ENCODE assay signal across 17 cellular contexts in genomic region chr4:87461281-87461700, GRCh38. TPM values are rescaled to one million over a fixed set of nuclear protein-coding genes. Genes with fewer than 3 reads are reported as not detected.
A peak's percentile ranks its signal among the peaks of the same experiment; 100 is the strongest.
DNase-seq lines count a peak whose midpoint lies in the region; ATAC-seq, FAIRE-seq and TF ChIP-seq lines count a peak whose summit lies in the region.
"Had no signal": no experiment of that assay in that cellular context is flagged by ENCODE, and none has a peak within 500 bp of the region (broad histone marks: within the 10 kb centered on the region; RNA-seq: fewer than 3 reads in every experiment).

No MANE protein-coding gene starts in this region.

- H3K27ac Mint-ChIP-seq in astrocyte (ENCODE audit: unreplicated experiment) (no peak overlapping the region), Caco-2 (ENCODE audit: unreplicated experiment) (no peak overlapping the region)
- H3K27ac Mint-ChIP-seq: activated T-helper 2 cell treated with anti-CD3 and anti-CD28 coated beads, Interferon-gamma antibody, Interleukin-2, Interleukin-4, amounts not matched to agents 10 μg/mL and 5 μg/mL and 100 μg/mL, durations not matched to agents 14 hours and 24 hours and 36 hours had no signal

- CTCF ChIA-PET in Caco-2 (lab: Charles Lee) = no interaction called here

- H3K9me3 ChIP-seq in astrocyte (ENCODE audit: insufficient read depth, low read depth, low read length) = no peaks in the 10 kb centered on the region
- no peaks in the 10 kb centered on the region for H3K9me3 ChIP-seq in Caco-2
- no peaks in the 10 kb centered on the region for H3K9me3 ChIP-seq in HAP-1
- no peaks in the 10 kb centered on the region for H3K9me3 ChIP-seq in right cardiac atrium (ENCODE audit: control insufficient read depth, low read length)
- H3K9me3 ChIP-seq: gastroesophageal sphincter, MG63, ovary, uterus had no signal

- POLR2A ChIA-PET in Caco-2 (lab: Charles Lee) = interaction anchor here (1.0 kb wide), 1 partner anchor 39 kb away, joined by 3 read pairs; the partner anchor contains the start of gene NUDT9

- intact Hi-C loops in Caco-2 (cut with micrococcal nuclease; ENCODE audit: unreplicated experiment) (loop anchor here (2.0 to 5.0 kb wide), 2 partner anchors 14 to 69 kb away; partner anchors contain the start of gene HSD17B11), right cardiac atrium (cut with DNase I) (loop anchor here in 1 of 4 donors (10.0 kb wide), 1 partner anchor 86 kb away; no protein-coding TSS in a partner anchor)

- H4K20me1 ChIP-seq in astrocyte (ENCODE audit: insufficient read depth, low read length) = no peaks in the 10 kb centered on the region

- H3K4me3 Mint-ChIP-seq in astrocyte (ENCODE audit: unreplicated experiment) (no peak overlapping the region), Caco-2 (ENCODE audit: unreplicated experiment) (no peak overlapping the region)
- H3K4me3 Mint-ChIP-seq: CD8-positive, alpha-beta memory T cell had no signal

- no peak overlapping the region for H2AFZ ChIP-seq in astrocyte (ENCODE audit: low read depth, low read length)

- no peak for TF ChIP-seq POLR2A in GM12891 (IDR thresholded peaks at IDR 0.05; ENCODE audit: low read depth, low read length)

- no peaks in the 10 kb centered on the region for H3K9me3 Mint-ChIP-seq in astrocyte (ENCODE audit: unreplicated experiment)
- H3K9me3 Mint-ChIP-seq in Caco-2 (ENCODE audit: unreplicated experiment) = no peaks in the 10 kb centered on the region
- H3K9me3 Mint-ChIP-seq: activated T-helper 2 cell treated with anti-CD3 and anti-CD28 coated beads, Interferon-gamma antibody, Interleukin-2, Interleukin-4, amounts not matched to agents 10 μg/mL and 5 μg/mL and 100 μg/mL, durations not matched to agents 14 hours and 24 hours and 36 hours; CD8-positive, alpha-beta memory T cell had no signal

- H3K4me1 Mint-ChIP-seq in astrocyte (ENCODE audit: low read depth, unreplicated experiment) = no peaks in the 10 kb centered on the region
- H3K4me1 Mint-ChIP-seq in Caco-2 (ENCODE audit: low read depth, unreplicated experiment) = no peaks in the 10 kb centered on the region
- H3K4me1 Mint-ChIP-seq: CD8-positive, alpha-beta memory T cell had no signal

- DNase-seq in GM12891 (ENCODE audit: insufficient read length, low spot score) (no peak), astrocyte (ENCODE audit: low read depth) (peak; percentile 31), iris pigment epithelial cell (ENCODE audit: low read depth) (peak; percentile 55), Caco-2 (no peak), NCI-H1048 (lab: John Stamatoyannopoulos, UW) (no peak), HAP-1 (ENCODE audit: low spot score in 2 of 2) (no peak), right cardiac atrium (no peak)
- DNase-seq: amniotic stem cell; CD8-positive, alpha-beta memory T cell; MG63; NCI-H187; ovary; Right ventricle myocardium superior; uterus had no signal

- H3K27ac ChIP-seq in astrocyte (ENCODE audit: low read depth, low read length) (no peak overlapping the region), right cardiac atrium (ENCODE audit: low read length) (no peak overlapping the region)
- H3K27ac ChIP-seq: gastroesophageal sphincter, ovary, uterus had no signal

- ATAC-seq in HG02763 (IDR thresholded peaks at IDR 0.05; ENCODE audit: unreplicated experiment) (peak; percentile 58), right cardiac atrium (no peak)
- ATAC-seq: gastroesophageal sphincter had no signal

- no peaks in the 10 kb centered on the region for H3K79me2 ChIP-seq in astrocyte (ENCODE audit: insufficient read depth, low read length)

- H3K36me3 Mint-ChIP-seq in astrocyte (ENCODE audit: low read depth, unreplicated experiment) (peaks cover 11% of the 10 kb centered on the region), Caco-2 (ENCODE audit: insufficient read depth, unreplicated experiment) (peaks cover 6% of the 10 kb centered on the region)

- in situ Hi-C loops in HAP-1 (cut with MboI; ENCODE audit: low sequenced_read_pairs) = loop anchor here (5.0 to 25.0 kb wide), 3 partner anchors 86 to 376 kb away; partner anchors contain the start of gene MEPE

- no peaks in the 10 kb centered on the region for H3K4me1 ChIP-seq in astrocyte (ENCODE audit: insufficient read depth, low read length)
- peaks cover 9% of the 10 kb centered on the region for H3K4me1 ChIP-seq in Caco-2
- H3K4me1 ChIP-seq in HAP-1 = no peaks in the 10 kb centered on the region
- H3K4me1 ChIP-seq in right cardiac atrium (ENCODE audit: control insufficient read depth, insufficient read depth, low read length) = no peaks in the 10 kb centered on the region
- H3K4me1 ChIP-seq: uterus had no signal

- H3K27me3 ChIP-seq in astrocyte (ENCODE audit: insufficient read depth, low read length) = no peaks in the 10 kb centered on the region
- no peaks in the 10 kb centered on the region for H3K27me3 ChIP-seq in Caco-2 (replicated peaks; ENCODE audit: control insufficient read depth, insufficient read depth, low read length)
- no peaks in the 10 kb centered on the region for H3K27me3 ChIP-seq in HAP-1 (ENCODE audit: low read depth)
- H3K27me3 ChIP-seq in right cardiac atrium (ENCODE audit: control insufficient read depth, insufficient read depth) = no peaks in the 10 kb centered on the region
- H3K27me3 ChIP-seq: gastroesophageal sphincter, MG63, ovary, uterus had no signal

- FAIRE-seq in GM12891 (lab: Jason Lieb, UNC) (peak; percentile 38), astrocyte (lab: Jason Lieb, UNC) (no peak)

- no peak overlapping the region for H3K4me3 ChIP-seq in astrocyte (ENCODE audit: insufficient read depth, low read depth, low read length)
- no peak overlapping the region for H3K4me3 ChIP-seq in Caco-2 (ENCODE audit: low read depth, low read length)
- no peak overlapping the region for H3K4me3 ChIP-seq in HAP-1
- H3K4me3 ChIP-seq in right cardiac atrium (ENCODE audit: low read length) = no peak overlapping the region
- H3K4me3 ChIP-seq: gastroesophageal sphincter, MG63, ovary, uterus had no signal

- H3K36me3 ChIP-seq in astrocyte (ENCODE audit: insufficient read depth, low read length) (peaks cover 8% of the 10 kb centered on the region), Caco-2 (ENCODE audit: control insufficient read depth, insufficient read depth, low read length) (no peaks in the 10 kb centered on the region; the same call in 1 of the 2 replicates), HAP-1 (replicated peaks) (no peaks in the 10 kb centered on the region)
- H3K36me3 ChIP-seq: ovary, uterus had no signal

- TF ChIP-seq CTCF in astrocyte (IDR thresholded peaks at IDR 0.05; ENCODE audit: insufficient read depth, low read depth, low read length) = no peak
- TF ChIP-seq CTCF in Caco-2 (IDR thresholded peaks at IDR 0.05; ENCODE audit: insufficient read depth in 1 of 2, low read depth in 1 of 2, low read length in 1 of 2, severe bottlenecking in 1 of 2, unreplicated experiment in 1 of 2) = no peak

- H3K27me3 Mint-ChIP-seq in astrocyte (ENCODE audit: low read depth, unreplicated experiment) = no peaks in the 10 kb centered on the region
- no peaks in the 10 kb centered on the region for H3K27me3 Mint-ChIP-seq in Caco-2 (ENCODE audit: insufficient read depth, unreplicated experiment)
- H3K27me3 Mint-ChIP-seq: CD8-positive, alpha-beta memory T cell had no signal

- H3K4me2 ChIP-seq in astrocyte (ENCODE audit: low read length) = no peak overlapping the region

- BruUV-seq in Caco-2 (replicated peaks; lab: Mats Ljungman, UMichigan) = no TSS peak

- no peak overlapping the region for H3K9ac ChIP-seq in astrocyte (ENCODE audit: low read length)

TF ChIP-seq in GM12891, 5 proteins besides CTCF, POLR2A, EP300 and RAD21:
- no peak for TF ChIP-seq POLR2AphosphoS5 (IDR thresholded peaks at IDR 0.05; ENCODE audit: low read depth, low read length)
- no peak for TF ChIP-seq POU2F2 (IDR thresholded peaks at IDR 0.05; ENCODE audit: low read depth, low read length)
- TF ChIP-seq SPI1 (IDR thresholded peaks at IDR 0.05; ENCODE audit: low read depth, low read length) = no peak
- TF ChIP-seq TAF1 (IDR thresholded peaks at IDR 0.05; ENCODE audit: low read depth, low read length) = no peak
- TF ChIP-seq PAX5 (IDR thresholded peaks at IDR 0.05; ENCODE audit: insufficient read depth, low read length, severe bottlenecking) = no peak

RNA-seq across cellular contexts. Expression of gene NUDT9, which starts 38.9 kb away (rescaled TPM):
- 15.0 TPM for polyA plus RNA-seq in GM12891 (2012; ENCODE audit: low read depth, missing spikeins)
- total RNA-seq in astrocyte (31.9 and 33.7 TPM in 2 replicates), Caco-2 (2022) (27.9 and 28.7 TPM in 2 replicates), right cardiac atrium (10 to 100 TPM; 27.1 to 36.5 (median 30.8) TPM)
- polyA plus RNA-seq in right cardiac atrium = 52.8 TPM

Comparison
In these comparisons a context has a peak if more than half of its experiments do, and no peak if none do; other contexts are left out.
1. DNase-seq: peak in astrocyte (single experiment) and iris pigment epithelial cell (single experiment); none in GM12891 (single experiment), Caco-2 (0 of 2), NCI-H1048 (single experiment), HAP-1 (0 of 2) and right cardiac atrium (0 of 3).